In genomic region chr11:61071208-61071681, GRCh38 we compare ENCODE assay signal across 8 cellular contexts. TPM values are rescaled to one million over a fixed set of nuclear protein-coding genes. Genes with fewer than 3 reads are reported as not detected.
DNase-seq lines count a peak whose midpoint lies in the region; ATAC-seq and TF ChIP-seq lines count a peak whose summit lies in the region.

No MANE protein-coding gene starts in this region.

- peak overlapping the region; percentile 51 for H3K4me3 Mint-ChIP-seq in activated T-helper 2 cell treated with anti-CD3 and anti-CD28 coated beads, Interferon-gamma antibody, Interleukin-2, Interleukin-4, amounts not matched to agents 10 μg/mL and 5 μg/mL and 100 μg/mL, durations not matched to agents 14 hours and 24 hours and 36 hours (ENCODE audit: low read depth)

- H3K4me3 ChIP-seq in cardiac muscle cell = no peak overlapping the region

- H3K27ac Mint-ChIP-seq in activated T-helper 2 cell treated with anti-CD3 and anti-CD28 coated beads, Interferon-gamma antibody, Interleukin-2, Interleukin-4, amounts not matched to agents 10 μg/mL and 5 μg/mL and 100 μg/mL, durations not matched to agents 14 hours and 24 hours and 36 hours = peak overlapping the region; percentile 88

- peaks cover 15% of the 10 kb centered on the region for H3K4me1 ChIP-seq in cardiac muscle cell (ENCODE audit: low read depth)

- peaks cover 85% of the 10 kb centered on the region for H3K4me1 Mint-ChIP-seq in activated T-helper 2 cell treated with anti-CD3 and anti-CD28 coated beads, Interferon-gamma antibody, Interleukin-2, Interleukin-4, amounts not matched to agents 10 μg/mL and 5 μg/mL and 100 μg/mL, durations not matched to agents 14 hours and 24 hours and 36 hours (ENCODE audit: low read depth)

- H3K9me3 ChIP-seq in cardiac muscle cell (ENCODE audit: low read depth) = no peaks in the 10 kb centered on the region

- no peaks in the 10 kb centered on the region for H3K36me3 ChIP-seq in cardiac muscle cell

- H3K27me3 Mint-ChIP-seq in activated T-helper 2 cell treated with anti-CD3 and anti-CD28 coated beads, Interferon-gamma antibody, Interleukin-2, Interleukin-4, amounts not matched to agents 10 μg/mL and 5 μg/mL and 100 μg/mL, durations not matched to agents 14 hours and 24 hours and 36 hours (ENCODE audit: low read depth) = no peaks in the 10 kb centered on the region

- H3K27ac ChIP-seq in cardiac muscle cell = peak overlapping the region; percentile 64

- H3K36me3 Mint-ChIP-seq in activated T-helper 2 cell treated with anti-CD3 and anti-CD28 coated beads, Interferon-gamma antibody, Interleukin-2, Interleukin-4, amounts not matched to agents 10 μg/mL and 5 μg/mL and 100 μg/mL, durations not matched to agents 14 hours and 24 hours and 36 hours (ENCODE audit: low read depth) = peaks cover 86% of the 10 kb centered on the region

- no peak for TF ChIP-seq CTCF in cardiac muscle cell (IDR thresholded peaks at IDR 0.05; ENCODE audit: low read depth, low read length)

- DNase-seq in cardiac muscle cell (ENCODE audit: low read depth in 1 of 2, low spot score in 1 of 2) (no peak), Right ventricle myocardium inferior (ENCODE audit: missing footprints) (no peak), SW 1271 (lab: John Stamatoyannopoulos, UW) (no peak), kidney glomerular epithelial cell (lab: John Stamatoyannopoulos, UW) (no peak), NCI-H524 (lab: John Stamatoyannopoulos, UW) (no peak)
- peak; percentile 61 for DNase-seq in activated T-helper 2 cell treated with anti-CD3 and anti-CD28 coated beads, Interferon-gamma antibody, Interleukin-2, Interleukin-4, amounts not matched to agents 10 μg/mL and 5 μg/mL and 100 μg/mL, durations not matched to agents 14 hours and 24 hours and 36 hours (ENCODE audit: low spot score)
- DNase-seq in stimulated activated CD8-positive, alpha-beta memory T cell treated with anti-CD3 and anti-CD28 coated beads, Interleukin-12 subunit alpha, Interleukin-12 subunit beta, amount 100 ng/mL, for 1 hour (ENCODE audit: low read depth) = peak; percentile 39

- no peaks in the 10 kb centered on the region for H3K27me3 ChIP-seq in cardiac muscle cell

- ATAC-seq in Right ventricle myocardium inferior = no peak
- peak; percentile 74 for ATAC-seq in HG03520 (IDR thresholded peaks at IDR 0.05; ENCODE audit: unreplicated experiment)

- H3K9me3 Mint-ChIP-seq in activated T-helper 2 cell treated with anti-CD3 and anti-CD28 coated beads, Interferon-gamma antibody, Interleukin-2, Interleukin-4, amounts not matched to agents 10 μg/mL and 5 μg/mL and 100 μg/mL, durations not matched to agents 14 hours and 24 hours and 36 hours = no peaks in the 10 kb centered on the region

- intact Hi-C loops in Right ventricle myocardium inferior (cut with DNase I) = no loop called here
- intact Hi-C loops in activated T-helper 2 cell treated with anti-CD3 and anti-CD28 coated beads, Interferon-gamma antibody, Interleukin-2, Interleukin-4, amounts not matched to agents 10 μg/mL and 5 μg/mL and 100 μg/mL, durations not matched to agents 14 hours and 24 hours and 36 hours (cut with micrococcal nuclease) = no loop called here

RNA-seq across cellular contexts. Expression of gene CD5, which starts 31.0 kb away (rescaled TPM):
- total RNA-seq in cardiac muscle cell (not detected in 2 replicates), Right ventricle myocardium inferior (not detected)
- not detected in 2 replicates for polyA plus RNA-seq in cardiac muscle cell
- total RNA-seq in activated T-helper 2 cell treated with anti-CD3 and anti-CD28 coated beads, Interferon-gamma antibody, Interleukin-2, Interleukin-4, amounts not matched to agents 10 μg/mL and 5 μg/mL and 100 μg/mL, durations not matched to agents 14 hours and 24 hours and 36 hours = 395 and 399 TPM in 2 replicates

Comparison
In these comparisons a context has a peak if more than half of its experiments do, and no peak if none do; other contexts are left out.
1. DNase-seq: peak in activated T-helper 2 cell treated with anti-CD3 and anti-CD28 coated beads, Interferon-gamma antibody, Interleukin-2, Interleukin-4, amounts not matched to agents 10 μg/mL and 5 μg/mL and 100 μg/mL, durations not matched to agents 14 hours and 24 hours and 36 hours (single experiment) and stimulated activated CD8-positive, alpha-beta memory T cell treated with anti-CD3 and anti-CD28 coated beads, Interleukin-12 subunit alpha, Interleukin-12 subunit beta, amount 100 ng/mL, for 1 hour (single experiment); none in cardiac muscle cell (0 of 2), Right ventricle myocardium inferior (single experiment), SW 1271 (0 of 2), kidney glomerular epithelial cell (single experiment) and NCI-H524 (0 of 2).
2. RNA of gene CD5, which starts 31.0 kb away (total RNA-seq): 395 to 399 TPM in activated T-helper 2 cell treated with anti-CD3 and anti-CD28 coated beads, Interferon-gamma antibody, Interleukin-2, Interleukin-4, amounts not matched to agents 10 μg/mL and 5 μg/mL and 100 μg/mL, durations not matched to agents 14 hours and 24 hours and 36 hours; not detected in Right ventricle myocardium inferior (single experiment) and not detected in cardiac muscle cell; every median in the first group is over 100 times any median in the second.